In genomic region chr6:52712136-52712535, GRCh38 we compare ENCODE assay signal across 24 cellular contexts. TPM values are rescaled to one million over a fixed set of nuclear protein-coding genes. Genes with fewer than 3 reads are reported as not detected.
"Had no signal": no experiment of that assay in that cellular context is flagged by ENCODE, and none has a peak within 500 bp of the region (broad histone marks: within the 10 kb centered on the region; RNA-seq: fewer than 3 reads in every experiment).

No MANE protein-coding gene starts in this region.

- H3K27me3 ChIP-seq: brain microvascular endothelial cell, esophagus muscularis mucosa, hepatocyte, tibial artery, uterus had no signal

- H3K27ac ChIP-seq: brain microvascular endothelial cell, esophagus muscularis mucosa, hepatocyte, lower lobe of right lung, tibial artery, uterus, VCaP had no signal

- ATAC-seq: left colon; lower lobe of right lung; natural killer cell treated with Interleukin-12 subunit alpha and Interleukin-12 subunit beta and Interleukin-15 and Interleukin-18, amount 100 ng/mL, for 72 hours had no signal

- H3K36me3 ChIP-seq: brain microvascular endothelial cell, esophagus muscularis mucosa, lower lobe of right lung, tibial artery, uterus had no signal

- H3K4me1 ChIP-seq: esophagus muscularis mucosa, lower lobe of right lung, tibial artery, uterus had no signal

- H3K9me3 ChIP-seq: esophagus muscularis mucosa, lower lobe of right lung, tibial artery, uterus had no signal

- H3K4me3 ChIP-seq: esophagus muscularis mucosa, hepatocyte, lower lobe of right lung, tibial artery, uterus had no signal

- DNase-seq: activated CD4-positive, alpha-beta T cell treated with anti-CD3 and anti-CD28 coated beads for 1 hour; activated CD8-positive, alpha-beta memory T cell treated with anti-CD3 and anti-CD28 coated beads for 24 hours; activated CD8-positive, alpha-beta memory T cell treated with anti-CD3 and anti-CD28 coated beads, Interleukin-2, amount 50 U/mL, for 48 hours; activated effector memory CD4-positive, alpha-beta T cell treated with Interleukin-2 at 50 U/mL for 16 hours; activated naive CD4-positive, alpha-beta T cell treated with anti-CD3 and anti-CD28 coated beads, Interleukin-2, amount 10 ng/mL, durations not matched to agents 7 days and 5 days; activated T-cell treated with anti-CD3 and anti-CD28 coated beads, Interleukin-2, amount 50 U/mL, for 48 hours; aorta; brain microvascular endothelial cell; effector CD4-positive, alpha-beta T cell; left colon; lower lobe of right lung; posterior cingulate gyrus; retina; stimulated activated CD4-positive, alpha-beta T cell treated with anti-CD3 and anti-CD28 coated beads, Interleukin-12 subunit alpha, Interleukin-12 subunit beta, amount 100 ng/mL, for 4 hours; stimulated activated CD4-positive, alpha-beta T cell treated with anti-CD3 and anti-CD28 coated beads, Interleukin-1b, Interleukin-23, amount 100 ng/mL, for 48 hours; stimulated activated CD8-positive, alpha-beta memory T cell treated with anti-CD3 and anti-CD28 coated beads, Interleukin-4, amount 100 ng/mL, for 48 hours; stimulated activated naive CD4-positive, alpha-beta T cell; substantia nigra; tibial artery; uterus had no signal

RNA-seq across cellular contexts. Expression of gene GSTA2, which starts 51.1 kb away (rescaled TPM):
- total RNA-seq: aorta; esophagus muscularis mucosa; left colon; natural killer cell treated with Interleukin-12 subunit alpha and Interleukin-12 subunit beta and Interleukin-15 and Interleukin-18, amount 100 ng/mL, for 72 hours; uterus had no signal
